ENCODE assay signal across 10 cellular contexts in genomic region chr15:64045106-64045435, GRCh38. TPM values are rescaled to one million over a fixed set of nuclear protein-coding genes. Genes with fewer than 3 reads are reported as not detected.
A peak's percentile ranks its signal among the peaks of the same experiment; 100 is the strongest.
DNase-seq lines count a peak whose midpoint lies in the region; ATAC-seq and TF ChIP-seq lines count a peak whose summit lies in the region.
"Had no signal": no experiment of that assay in that cellular context is flagged by ENCODE, and none has a peak within 500 bp of the region (broad histone marks: within the 10 kb centered on the region; RNA-seq: fewer than 3 reads in every experiment).

No MANE protein-coding gene starts in this region.

- no peak for TF ChIP-seq POLR2A in stomach (IDR thresholded peaks at IDR 0.05)

- no peaks in the 10 kb centered on the region for H3K9me3 ChIP-seq in T-helper 17 cell (ENCODE audit: control insufficient read depth, low read length, poor library complexity, severe bottlenecking)
- no peaks in the 10 kb centered on the region for H3K9me3 ChIP-seq in left lung
- H3K9me3 ChIP-seq in stomach = no peaks in the 10 kb centered on the region

- no peak for DNase-seq in T-helper 2 cell treated with Interferon-gamma antibody and Interleukin-4, amounts not matched to agents 5 μg/mL and 100 μg/mL, for 36 hours (ENCODE audit: low spot score)
- no peak for DNase-seq in T-helper 2 cell
- no peak for DNase-seq in T-helper 17 cell
- DNase-seq in left lung = no peak
- DNase-seq in stomach = no peak
- DNase-seq in HPDE6-E6E7 (ENCODE audit: extremely low spot score) = no peak
- no peak for DNase-seq in NCI-H345 treated with DMSO at 0.1 percent for 48 hours (lab: John Stamatoyannopoulos, UW; ENCODE audit: unreplicated experiment)
- DNase-seq: activated effector memory CD4-positive, alpha-beta T cell treated with Interleukin-2 at 50 U/mL for 16 hours; NCI-H446 had no signal

- H3K27ac ChIP-seq in left lung = peak overlapping the region in 1 of 2 donors; percentile 65
- peak overlapping the region in 1 of 5 donors; percentile 26 for H3K27ac ChIP-seq in stomach

- H3K4me3 ChIP-seq in left lung (peak overlapping the region; percentile 54 to 56), stomach (peak overlapping the region in 3 of 4 donors; percentile 58 to 78 (median 65))

- H3K4me1 ChIP-seq in left lung = peaks cover 0 to 60% of the 10 kb centered on the region in 2 donors
- H3K4me1 ChIP-seq in stomach = peaks cover 15 to 43% (median 24%) of the 10 kb centered on the region in 4 donors

- no peaks in the 10 kb centered on the region for H3K36me3 ChIP-seq in left lung
- H3K36me3 ChIP-seq in stomach = peaks cover 0 to under 1% (median 0%) of the 10 kb centered on the region in 4 donors

- H3K36me3 Mint-ChIP-seq in T-helper 2 cell treated with Interferon-gamma antibody and Interleukin-4, amounts not matched to agents 5 μg/mL and 100 μg/mL, for 36 hours (ENCODE audit: low read depth) = no peaks in the 10 kb centered on the region
- H3K36me3 Mint-ChIP-seq in T-helper 17 cell (ENCODE audit: low read depth) = peaks cover 2% of the 10 kb centered on the region

- peaks cover 5% of the 10 kb centered on the region for H3K4me1 Mint-ChIP-seq in T-helper 2 cell treated with Interferon-gamma antibody and Interleukin-4, amounts not matched to agents 5 μg/mL and 100 μg/mL, for 36 hours (ENCODE audit: low read depth)
- H3K4me1 Mint-ChIP-seq in T-helper 17 cell = peaks cover 9% of the 10 kb centered on the region

- H3K27ac Mint-ChIP-seq in T-helper 2 cell treated with Interferon-gamma antibody and Interleukin-4, amounts not matched to agents 5 μg/mL and 100 μg/mL, for 36 hours = no peak overlapping the region
- peak overlapping the region; percentile 21 for H3K27ac Mint-ChIP-seq in T-helper 17 cell

- TF ChIP-seq CTCF in left lung (IDR thresholded peaks at IDR 0.05) = no peak
- TF ChIP-seq CTCF in stomach (IDR thresholded peaks at IDR 0.05) = no peak

- 69 to 85% (median 79%) methylated on average over 5 of the region's 5 CpGs for WGBS in stomach, 5 donors

- TF ChIP-seq EP300 in stomach (IDR thresholded peaks at IDR 0.05) = no peak

- H3K27me3 ChIP-seq in left lung = peaks cover 0 to 21% of the 10 kb centered on the region in 2 donors
- H3K27me3 ChIP-seq in stomach = peaks cover 0 to 5% (median 0%) of the 10 kb centered on the region in 3 donors

- intact Hi-C loops in left lung (cut with DNase I) = no loop called here
- intact Hi-C loops in stomach (cut with DNase I; ENCODE audit: low total_unique reads) = loop anchor here (5.0 kb wide), 1 partner anchor 98 kb away; no protein-coding TSS in a partner anchor

- no peaks in the 10 kb centered on the region for H3K9me3 Mint-ChIP-seq in T-helper 2 cell treated with Interferon-gamma antibody and Interleukin-4, amounts not matched to agents 5 μg/mL and 100 μg/mL, for 36 hours

- no peak for ATAC-seq in T-helper 17 cell
- ATAC-seq in left lung = peak; percentile 25
- ATAC-seq in GM18517 (IDR thresholded peaks at IDR 0.05; ENCODE audit: unreplicated experiment) = no peak

- peaks cover 36% of the 10 kb centered on the region for H3K27me3 Mint-ChIP-seq in T-helper 2 cell treated with Interferon-gamma antibody and Interleukin-4, amounts not matched to agents 5 μg/mL and 100 μg/mL, for 36 hours (ENCODE audit: low read depth)
- H3K27me3 Mint-ChIP-seq in T-helper 17 cell = peaks cover 32% of the 10 kb centered on the region

- H3K4me3 Mint-ChIP-seq in T-helper 2 cell treated with Interferon-gamma antibody and Interleukin-4, amounts not matched to agents 5 μg/mL and 100 μg/mL, for 36 hours = peak overlapping the region; percentile 52
- peak overlapping the region; percentile 61 for H3K4me3 Mint-ChIP-seq in T-helper 17 cell

RNA-seq across cellular contexts. Expression of gene DAPK2, which starts 1.2 kb away (rescaled TPM):
- total RNA-seq in T-helper 17 cell = 1 to 10 TPM; 1.6 to 2.7 TPM
- total RNA-seq in left lung = 10 to 100 TPM; 23.8 to 59.3 TPM
- total RNA-seq in stomach = 100 to 1,000 TPM in 1 of 5 donors, 10 to 100 TPM in 3, 1 to 10 TPM in 1; 9.0 to 178 (median 16.8) TPM
- polyA plus RNA-seq in stomach = 10 to 100 TPM in 1 of 3 donors, 1 to 10 TPM in 2; 5.2 to 29.3 (median 5.3) TPM

RNA-seq across cellular contexts. Expression of gene CIAO2A, which starts 48.6 kb away (rescaled TPM):
- total RNA-seq in T-helper 17 cell (10 to 100 TPM; 21.5 to 23.1 TPM), left lung (10 to 100 TPM; 51.4 to 73.0 TPM), stomach (100 to 1,000 TPM in 3 of 5 donors, 10 to 100 TPM in 2; 27.2 to 425 (median 107) TPM)
- 100 to 1,000 TPM in 2 of 3 donors, 10 to 100 TPM in 1; 58.8 to 158 (median 155) TPM for polyA plus RNA-seq in stomach

RNA-seq across cellular contexts. Expression of gene SNX1, which starts 50.7 kb away (rescaled TPM):
- total RNA-seq in T-helper 17 cell (100 to 1,000 TPM in 1 of 2 donors, 10 to 100 TPM in 1; 87.1 to 111 TPM), left lung (100 to 1,000 TPM; 150 to 160 TPM), stomach (100 to 1,000 TPM in 1 of 5 donors, 10 to 100 TPM in 4; 61.2 to 119 (median 64.8) TPM)
- polyA plus RNA-seq in stomach = 10 to 100 TPM; 38.8 to 62.3 (median 57.5) TPM
